ENCODE assay signal across 10 cellular contexts in genomic region chr14:92880851-92881250, GRCh38. TPM values are rescaled to one million over a fixed set of nuclear protein-coding genes. Genes with fewer than 3 reads are reported as not detected.
DNase-seq lines count a peak whose midpoint lies in the region; ATAC-seq and TF ChIP-seq lines count a peak whose summit lies in the region.
"Had no signal": no experiment of that assay in that cellular context is flagged by ENCODE, and none has a peak within 500 bp of the region (broad histone marks: within the 10 kb centered on the region; RNA-seq: fewer than 3 reads in every experiment).

No MANE protein-coding gene starts in this region.

- peaks cover 13% of the 10 kb centered on the region for H3K4me1 Mint-ChIP-seq in type B pancreatic cell (ENCODE audit: unreplicated experiment)
- peaks cover 7% of the 10 kb centered on the region for H3K4me1 Mint-ChIP-seq in activated naive CD8-positive, alpha-beta T cell treated with anti-CD3 and anti-CD28 coated beads, Interleukin-2, amount 50 U/mL, for 24 hours

- TF ChIP-seq CTCF in Panc1 (IDR thresholded peaks at IDR 0.05) = peak; percentile 36
- TF ChIP-seq CTCF in type B pancreatic cell (conservative IDR thresholded peaks at IDR 0.05) = peak; percentile 56
- TF ChIP-seq CTCF in esophagus squamous epithelium (IDR thresholded peaks at IDR 0.05) = peak in 1 of 6 experiments; percentile 58

- H3K4me3 Mint-ChIP-seq in type B pancreatic cell = no peak overlapping the region
- no peak overlapping the region for H3K4me3 Mint-ChIP-seq in activated naive CD8-positive, alpha-beta T cell treated with anti-CD3 and anti-CD28 coated beads, Interleukin-2, amount 50 U/mL, for 24 hours

- TF ChIP-seq POLR2A in esophagus squamous epithelium (IDR thresholded peaks at IDR 0.05) = no peak

- CTCF ChIA-PET in Panc1 (lab: Charles Lee) = interaction anchor here (0.7 kb wide), 1 partner anchor 66 kb away, joined by 5 read pairs; no protein-coding TSS in a partner anchor

- in situ Hi-C loops in Panc1 (cut with HindIII; ENCODE audit: low pct_unique_long_range_greater_than_20kb, low sequenced_read_pairs) = no loop called here

- H3K27ac Mint-ChIP-seq in type B pancreatic cell = no peak overlapping the region
- H3K27ac Mint-ChIP-seq in activated naive CD8-positive, alpha-beta T cell treated with anti-CD3 and anti-CD28 coated beads, Interleukin-2, amount 50 U/mL, for 24 hours = no peak overlapping the region

- H3K4me1 ChIP-seq in Panc1 (ENCODE audit: control insufficient read depth, insufficient read depth, low read length) (no peaks in the 10 kb centered on the region), esophagus squamous epithelium (peaks cover 0 to 8% (median 0%) of the 10 kb centered on the region in 3 donors)
- H3K4me1 ChIP-seq: BLaER1 had no signal

- ATAC-seq in Panc1 = no peak
- ATAC-seq in activated naive CD8-positive, alpha-beta T cell treated with anti-CD3 and anti-CD28 coated beads, Interleukin-2, amount 50 U/mL, for 24 hours = no peak

- no peaks in the 10 kb centered on the region for H3K36me3 Mint-ChIP-seq in type B pancreatic cell
- H3K36me3 Mint-ChIP-seq in activated naive CD8-positive, alpha-beta T cell treated with anti-CD3 and anti-CD28 coated beads, Interleukin-2, amount 50 U/mL, for 24 hours (ENCODE audit: low read depth) = no peaks in the 10 kb centered on the region

- no peak overlapping the region for H3K4me3 ChIP-seq in Panc1 (ENCODE audit: low read depth in 2 of 2, low read length in 2 of 2)
- no peak overlapping the region for H3K4me3 ChIP-seq in esophagus squamous epithelium
- H3K4me3 ChIP-seq: BLaER1 had no signal

- BruUV-seq in Panc1 (replicated peaks; lab: Mats Ljungman, UMichigan) = no TSS peak

- H3K9me3 Mint-ChIP-seq in type B pancreatic cell = no peaks in the 10 kb centered on the region
- H3K9me3 Mint-ChIP-seq in activated naive CD8-positive, alpha-beta T cell treated with anti-CD3 and anti-CD28 coated beads, Interleukin-2, amount 50 U/mL, for 24 hours = no peaks in the 10 kb centered on the region

- intact Hi-C loops in Panc1 (cut with micrococcal nuclease; ENCODE audit: unreplicated experiment) = no loop called here
- intact Hi-C loops in esophagus squamous epithelium (cut with DNase I) = no loop called here

- POLR2A ChIA-PET in Panc1 (lab: Charles Lee) = no interaction called here

- no peaks in the 10 kb centered on the region for H3K36me3 ChIP-seq in Panc1 (ENCODE audit: control insufficient read depth, insufficient read depth, low read length)
- H3K36me3 ChIP-seq in esophagus squamous epithelium = no peaks in the 10 kb centered on the region
- H3K36me3 ChIP-seq: BLaER1 had no signal

- H3K27me3 Mint-ChIP-seq in type B pancreatic cell = peaks cover 58% of the 10 kb centered on the region
- H3K27me3 Mint-ChIP-seq in activated naive CD8-positive, alpha-beta T cell treated with anti-CD3 and anti-CD28 coated beads, Interleukin-2, amount 50 U/mL, for 24 hours = peaks cover 26% of the 10 kb centered on the region

- peak; percentile 14 to 57 for DNase-seq in NCI-H2081 (lab: John Stamatoyannopoulos, UW)
- no peak for DNase-seq in NCI-H2081 treated with DMSO at 0.1 percent for 48 hours (lab: John Stamatoyannopoulos, UW)
- DNase-seq in Panc1 (ENCODE audit: low read depth, low spot score) = no peak
- peak; percentile 5 for DNase-seq in globus pallidus (ENCODE audit: low spot score)
- no peak for DNase-seq in type B pancreatic cell (ENCODE audit: extremely low spot score, unreplicated experiment)
- no peak for DNase-seq in activated naive CD8-positive, alpha-beta T cell treated with anti-CD3 and anti-CD28 coated beads, Interleukin-2, amount 50 U/mL, for 24 hours
- no peak for DNase-seq in activated CD8-positive, alpha-beta memory T cell treated with anti-CD3 and anti-CD28 coated beads, Interleukin-2, amount 50 U/mL, for 48 hours
- DNase-seq in esophagus squamous epithelium (lab: John Stamatoyannopoulos, UW) = no peak

- H3K27me3 ChIP-seq in Panc1 (ENCODE audit: control insufficient read depth, insufficient read depth, low read length) = no peaks in the 10 kb centered on the region; the same call in 1 of the 2 replicates
- H3K27me3 ChIP-seq in esophagus squamous epithelium = peaks cover 0 to 67% (median 1%) of the 10 kb centered on the region in 4 donors
- H3K27me3 ChIP-seq: BLaER1 had no signal

- H3K9me3 ChIP-seq in Panc1 (ENCODE audit: control insufficient read depth, insufficient read depth, low read depth, low read length) (no peaks in the 10 kb centered on the region), esophagus squamous epithelium (no peaks in the 10 kb centered on the region)

- H3K27ac ChIP-seq in Panc1 (ENCODE audit: low read length) (no peak overlapping the region), esophagus squamous epithelium (no peak overlapping the region)
- H3K27ac ChIP-seq: BLaER1 had no signal

- WGBS in esophagus squamous epithelium, 2 donors = 19 to 44% methylated on average over 9 to 12 of the region's 12 CpGs

RNA-seq across cellular contexts. Expression of gene CHGA, which starts 42.1 kb away (rescaled TPM):
- total RNA-seq in Panc1 (2021; ENCODE audit: unreplicated experiment) = not detected
- 0.79 TPM for polyA plus RNA-seq in Panc1 (2012; ENCODE audit: insufficient read length)
- total RNA-seq in type B pancreatic cell (ENCODE audit: low replicate concordance) = 1,527 and 3,424 TPM in 2 replicates
- under 1 TPM in 1 of 4 donors, not detected in 3; 0.31 TPM for total RNA-seq in esophagus squamous epithelium
- total RNA-seq: mononuclear cell had no signal

Comparison
In these comparisons a context has a peak if more than half of its experiments do, and no peak if none do; other contexts are left out.
1. DNase-seq: peak in NCI-H2081 (2 of 2) and globus pallidus (single experiment); none in NCI-H2081 treated with DMSO at 0.1 percent for 48 hours (single experiment), Panc1 (single experiment), type B pancreatic cell (single experiment), activated naive CD8-positive, alpha-beta T cell treated with anti-CD3 and anti-CD28 coated beads, Interleukin-2, amount 50 U/mL, for 24 hours (single experiment), activated CD8-positive, alpha-beta memory T cell treated with anti-CD3 and anti-CD28 coated beads, Interleukin-2, amount 50 U/mL, for 48 hours (single experiment) and esophagus squamous epithelium (single experiment).
2. RNA of gene CHGA, which starts 42.1 kb away (total RNA-seq): 1,527 to 3,424 TPM in type B pancreatic cell; not detected in Panc1 (single experiment) and 0.31 TPM in esophagus squamous epithelium; every median in the first group is over 1,000 times any median in the second.